Comparison of ENCODE assay signal across 33 cellular contexts in genomic region chr22:21073023-21073422, GRCh38. TPM values are rescaled to one million over a fixed set of nuclear protein-coding genes. Genes with fewer than 3 reads are reported as not detected.
"Had no signal": no experiment of that assay in that cellular context is flagged by ENCODE, and none has a peak within 500 bp of the region (broad histone marks: within the 10 kb centered on the region; RNA-seq: fewer than 3 reads in every experiment).

No MANE protein-coding gene starts in this region.

- H3K9me3 ChIP-seq: ascending aorta, colonic mucosa, esophagus muscularis mucosa had no signal

- H3K4me3 ChIP-seq: ascending aorta, colonic mucosa, esophagus muscularis mucosa had no signal

- ATAC-seq: activated CD4-positive, CD25-positive, alpha-beta regulatory T cell treated with anti-CD3 and anti-CD28 coated beads, Interleukin-2, amount 50 U/mL, for 24 hours; activated CD8-positive, alpha-beta T cell treated with anti-CD3 and anti-CD28 coated beads for 36 hours; activated naive CD4-positive, alpha-beta T cell treated with anti-CD3 and anti-CD28 coated beads, Interleukin-2, amount 50 U/mL, for 72 hours had no signal

- DNase-seq: activated B cell treated with CpG ODN at 0.5 μM for 24 hours; activated CD4-positive, alpha-beta T cell treated with anti-CD3 and anti-CD28 coated beads for 48 hours; activated CD4-positive, alpha-beta T cell treated with anti-CD3 and anti-CD28 coated beads, Interleukin-2, amount 50 U/mL, for 1 hour; activated CD4-positive, alpha-beta T cell treated with anti-CD3 and anti-CD28 coated beads, Interleukin-2, amount 50 U/mL, for 48 hours; activated CD8-positive, alpha-beta memory T cell treated with anti-CD3 and anti-CD28 coated beads for 24 hours; activated CD8-positive, alpha-beta T cell treated with anti-CD3 and anti-CD28 coated beads for 36 hours; activated effector memory CD4-positive, alpha-beta T cell treated with anti-CD3 and anti-CD28 coated beads, Interleukin-2, amount 50 U/mL, for 16 hours; activated naive CD4-positive, alpha-beta T cell; activated naive CD4-positive, alpha-beta T cell treated with anti-CD3 and anti-CD28 coated beads, Interleukin-2, amount 10 ng/mL, durations not matched to agents 7 days and 5 days; activated naive CD8-positive, alpha-beta T cell treated with anti-CD3 and anti-CD28 coated beads, Interleukin-2, amount 10 ng/mL, durations not matched to agents 7 days and 5 days; activated T-cell treated with anti-CD3 and anti-CD28 coated beads, Interleukin-2, amount 50 U/mL, for 1 hour; activated T-cell treated with anti-CD3 and anti-CD28 coated beads, Interleukin-2, amount 50 U/mL, for 48 hours; caudate nucleus; colonic mucosa; effector CD8-positive, alpha-beta T cell; erythroblast; head of caudate nucleus; T-helper 2 cell; WERI-Rb-1 had no signal

- H3K27me3 ChIP-seq: ascending aorta, colonic mucosa had no signal

- H3K27ac ChIP-seq: ascending aorta, colonic mucosa, esophagus muscularis mucosa, WERI-Rb-1 had no signal

- H3K36me3 ChIP-seq: ascending aorta, colonic mucosa, esophagus muscularis mucosa, WERI-Rb-1 had no signal

- H3K4me1 ChIP-seq: ascending aorta, colonic mucosa, esophagus muscularis mucosa had no signal

- FAIRE-seq: endometrium, endothelial cell of umbilical vein, frontal cortex, TTC549 had no signal

RNA-seq across cellular contexts. Expression of gene LRRC74B, which starts 27.3 kb away (rescaled TPM):
- total RNA-seq: activated B cell treated with CpG ODN at 0.5 μM for 24 hours; activated CD8-positive, alpha-beta T cell treated with anti-CD3 and anti-CD28 coated beads for 36 hours; activated naive CD4-positive, alpha-beta T cell treated with anti-CD3 and anti-CD28 coated beads, Interleukin-2, amount 50 U/mL, for 72 hours; activated naive CD8-positive, alpha-beta T cell treated with anti-CD3 and anti-CD28 coated beads, Interleukin-2, amount 10 ng/mL, durations not matched to agents 7 days and 5 days; activated T-helper 1 cell treated with anti-CD3 and anti-CD28 coated beads, Interleukin-12 subunit alpha, Interleukin-12 subunit beta, Interleukin-2, Interleukin-4 antibody, amounts not matched to agents 30 ng/mL and 10 ng/mL and 1 ng/mL, durations not matched to agents 14 hours and 24 hours and 36 hours; activated T-helper 2 cell treated with anti-CD3 and anti-CD28 coated beads, Interferon-gamma antibody, Interleukin-2, Interleukin-4, amounts not matched to agents 10 μg/mL and 5 μg/mL and 100 μg/mL, durations not matched to agents 14 hours and 24 hours and 36 hours; colonic mucosa; dermis microvascular lymphatic vessel endothelial cell; endothelial cell of umbilical vein; esophagus muscularis mucosa; fibroblast of lung; fibroblast of villous mesenchyme; T-helper 1 cell treated with Interleukin-12 subunit alpha and Interleukin-12 subunit beta and Interleukin-4 antibody, amounts not matched to agents 30 ng/mL and 1 ng/mL, for 36 hours had no signal
- polyA plus RNA-seq: endothelial cell of umbilical vein, fibroblast of lung had no signal

RNA-seq across cellular contexts. Expression of gene SLC7A4, which starts 40.7 kb away (rescaled TPM):
- total RNA-seq: activated B cell treated with CpG ODN at 0.5 μM for 24 hours; activated CD8-positive, alpha-beta T cell treated with anti-CD3 and anti-CD28 coated beads for 36 hours; activated naive CD4-positive, alpha-beta T cell treated with anti-CD3 and anti-CD28 coated beads, Interleukin-2, amount 50 U/mL, for 72 hours; activated T-helper 1 cell treated with anti-CD3 and anti-CD28 coated beads, Interleukin-12 subunit alpha, Interleukin-12 subunit beta, Interleukin-2, Interleukin-4 antibody, amounts not matched to agents 30 ng/mL and 10 ng/mL and 1 ng/mL, durations not matched to agents 14 hours and 24 hours and 36 hours; dermis microvascular lymphatic vessel endothelial cell; endothelial cell of umbilical vein; T-helper 1 cell treated with Interleukin-12 subunit alpha and Interleukin-12 subunit beta and Interleukin-4 antibody, amounts not matched to agents 30 ng/mL and 1 ng/mL, for 36 hours had no signal
- polyA plus RNA-seq: endothelial cell of umbilical vein had no signal

RNA-seq across cellular contexts. Expression of gene P2RX6, which starts 58.1 kb away (rescaled TPM):
- total RNA-seq: ascending aorta, dermis microvascular lymphatic vessel endothelial cell, endothelial cell of umbilical vein had no signal
